1 cellular context compared by ENCODE assay signal in the genomic region with DNA sequence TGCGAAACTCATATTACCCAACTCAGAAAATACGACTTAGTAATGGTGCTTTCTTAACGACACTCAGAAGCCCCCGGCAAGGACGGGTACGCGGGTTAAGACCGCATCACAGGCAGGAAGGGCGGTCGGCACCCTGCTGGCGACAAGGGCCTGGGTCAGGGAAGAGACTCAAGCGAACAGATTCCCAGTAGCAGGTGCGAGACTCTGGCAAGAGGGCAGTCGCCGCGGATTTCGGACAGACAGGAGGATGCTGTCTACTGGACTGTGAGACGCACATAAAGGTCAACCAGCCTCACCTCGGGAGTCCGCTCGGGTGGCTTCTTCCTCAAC.
TF ChIP-seq lines count a peak whose summit lies in the region.

No MANE protein-coding gene starts in this region.

TF ChIP-seq in GM12878, 131 proteins besides CTCF, POLR2A, EP300 and RAD21 (continued from another document):
- TF ChIP-seq MEF2B (IDR thresholded peaks at IDR 0.05; ENCODE audit: partially characterized antibody, poor library complexity, severe bottlenecking) (no peak), RUNX3 (IDR thresholded peaks at IDR 0.05; ENCODE audit: low read length) (0 out of 2 replicates have a peak, but pooled peaks have one; percentile 5), HDAC2 (IDR thresholded peaks at IDR 0.05) (no peak), SP1 (IDR thresholded peaks at IDR 0.05; ENCODE audit: low read depth, low read length) (no peak), ZNF274 (IDR thresholded peaks at IDR 0.05; ENCODE audit: insufficient read depth, insufficient read length) (no peak), JUNB (IDR thresholded peaks at IDR 0.05) (no peak), RCOR1 (conservative IDR thresholded peaks at IDR 0.05; ENCODE audit: low read depth, low read length) (no peak), ZNF217 (IDR thresholded peaks at IDR 0.05) (0 out of 2 replicates have a peak, but pooled peaks have one; percentile 21), MXI1 (IDR thresholded peaks at IDR 0.05; ENCODE audit: low read depth, low read length) (no peak), ZNF207 (IDR thresholded peaks at IDR 0.05; ENCODE audit: borderline replicate concordance) (0 out of 2 replicates have a peak, but pooled peaks have one; percentile 53), ETV6 (conservative IDR thresholded peaks at IDR 0.05 in 1 of 2, IDR thresholded peaks at IDR 0.05 in 1 of 2; ENCODE audit: borderline replicate concordance in 1 of 2, low read depth in 1 of 2) (no peak), RBBP5 (conservative IDR thresholded peaks at IDR 0.05) (no peak), BHLHE40 (IDR thresholded peaks at IDR 0.05; ENCODE audit: borderline replicate concordance in 1 of 2, low read depth in 2 of 2, low read length in 1 of 2) (no peak), NRF1 (conservative IDR thresholded peaks at IDR 0.05; ENCODE audit: low read depth, low read length) (no peak), CHD2 (IDR thresholded peaks at IDR 0.05; ENCODE audit: borderline replicate concordance, low read depth, low read length) (no peak), ASH2L (IDR thresholded peaks at IDR 0.05; ENCODE audit: borderline replicate concordance, low read depth) (no peak), SMC3 (IDR thresholded peaks at IDR 0.05; ENCODE audit: borderline replicate concordance, low read length) (peak; percentile 24; the same call in 1 of the 2 replicates)
- TF ChIP-seq, protein P1, sequence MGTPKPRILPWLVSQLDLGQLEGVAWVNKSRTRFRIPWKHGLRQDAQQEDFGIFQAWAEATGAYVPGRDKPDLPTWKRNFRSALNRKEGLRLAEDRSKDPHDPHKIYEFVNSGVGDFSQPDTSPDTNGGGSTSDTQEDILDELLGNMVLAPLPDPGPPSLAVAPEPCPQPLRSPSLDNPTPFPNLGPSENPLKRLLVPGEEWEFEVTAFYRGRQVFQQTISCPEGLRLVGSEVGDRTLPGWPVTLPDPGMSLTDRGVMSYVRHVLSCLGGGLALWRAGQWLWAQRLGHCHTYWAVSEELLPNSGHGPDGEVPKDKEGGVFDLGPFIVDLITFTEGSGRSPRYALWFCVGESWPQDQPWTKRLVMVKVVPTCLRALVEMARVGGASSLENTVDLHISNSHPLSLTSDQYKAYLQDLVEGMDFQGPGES (IDR thresholded peaks at IDR 0.05), result no peak
- TF ChIP-seq, protein P2, sequence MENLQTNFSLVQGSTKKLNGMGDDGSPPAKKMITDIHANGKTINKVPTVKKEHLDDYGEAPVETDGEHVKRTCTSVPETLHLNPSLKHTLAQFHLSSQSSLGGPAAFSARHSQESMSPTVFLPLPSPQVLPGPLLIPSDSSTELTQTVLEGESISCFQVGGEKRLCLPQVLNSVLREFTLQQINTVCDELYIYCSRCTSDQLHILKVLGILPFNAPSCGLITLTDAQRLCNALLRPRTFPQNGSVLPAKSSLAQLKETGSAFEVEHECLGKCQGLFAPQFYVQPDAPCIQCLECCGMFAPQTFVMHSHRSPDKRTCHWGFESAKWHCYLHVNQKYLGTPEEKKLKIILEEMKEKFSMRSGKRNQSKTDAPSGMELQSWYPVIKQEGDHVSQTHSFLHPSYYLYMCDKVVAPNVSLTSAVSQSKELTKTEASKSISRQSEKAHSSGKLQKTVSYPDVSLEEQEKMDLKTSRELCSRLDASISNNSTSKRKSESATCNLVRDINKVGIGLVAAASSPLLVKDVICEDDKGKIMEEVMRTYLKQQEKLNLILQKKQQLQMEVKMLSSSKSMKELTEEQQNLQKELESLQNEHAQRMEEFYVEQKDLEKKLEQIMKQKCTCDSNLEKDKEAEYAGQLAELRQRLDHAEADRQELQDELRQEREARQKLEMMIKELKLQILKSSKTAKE (IDR thresholded peaks at IDR 0.05; ENCODE audit: low read depth, poor library complexity, severe bottlenecking), result peak; percentile 10
